In the genomic region with DNA sequence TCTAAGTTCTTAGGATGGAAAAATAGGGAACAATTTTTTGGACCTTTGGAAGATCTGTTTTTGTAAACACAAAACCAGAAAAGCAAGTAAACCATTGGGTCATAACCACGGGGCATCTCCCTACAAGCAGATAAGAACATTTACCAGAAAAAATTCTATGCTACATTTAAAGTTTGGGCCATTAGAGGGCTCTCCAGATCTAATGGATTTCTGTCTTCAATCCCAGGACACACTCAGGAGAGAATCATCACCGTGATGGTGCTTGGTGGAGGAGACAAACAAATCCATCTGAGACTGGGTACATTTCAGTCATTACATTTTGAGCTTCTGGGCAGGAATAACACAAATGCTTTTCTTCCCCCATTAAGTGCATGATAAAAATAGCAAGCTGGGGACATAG, we compare ENCODE assay signal across 8 cellular contexts.
DNase-seq lines count a peak whose midpoint lies in the region; ATAC-seq, FAIRE-seq and TF ChIP-seq lines count a peak whose summit lies in the region.

No MANE protein-coding gene starts in this region.

- RAD21 ChIA-PET in GM12878 (lab: Charles Lee; ENCODE audit: unreplicated experiment) = interaction anchor here (1.3 kb wide), 1 partner anchor 53 kb away, joined by 3 read pairs; no protein-coding TSS in a partner anchor

- no TSS peak for BruUV-seq in GM12878 (replicated peaks; lab: Mats Ljungman, UMichigan)

- CTCF ChIA-PET in GM12878 (lab: Yijun Ruan, JAX) = no interaction called here

- H3K79me2 ChIP-seq in Loucy (ENCODE audit: insufficient read depth, low read length) (no peaks in the 10 kb centered on the region), GM12878 (ENCODE audit: control insufficient read depth, insufficient read depth, low read length) (no peaks in the 10 kb centered on the region)

- 0 out of 2 replicates have a peak, but pooled peaks have one; percentile 24 for TF ChIP-seq RAD21 in GM12878 (IDR thresholded peaks at IDR 0.05; ENCODE audit: insufficient read depth, low read depth, low read length)

- POLR2A ChIA-PET in GM12878 (lab: Charles Lee) = no interaction called here

- H3K9me2 ChIP-seq in Loucy (replicated peaks; ENCODE audit: low read depth, low read length) = no peaks in the 10 kb centered on the region

- H3K9me3 ChIP-seq in Loucy (ENCODE audit: insufficient read depth, low read depth, low read length) (no peaks in the 10 kb centered on the region), GM12878 (replicated peaks; ENCODE audit: control insufficient read depth, insufficient read depth, low read length) (no peaks in the 10 kb centered on the region), left lung (no peaks in the 10 kb centered on the region)

- peak; percentile 33; the same call in 1 of the 2 replicates for TF ChIP-seq CTCF in Loucy (conservative IDR thresholded peaks at IDR 0.05; ENCODE audit: low read length)
- TF ChIP-seq CTCF in GM12878 (IDR thresholded peaks at IDR 0.05 in 2 of 3, conservative IDR thresholded peaks at IDR 0.05 in 1 of 3; ENCODE audit: control insufficient read depth in 2 of 3, extremely low read depth in 1 of 3, insufficient read depth in 1 of 3, low read depth in 3 of 3, low read length in 3 of 3) = 0 out of 6 replicates have a peak, but pooled peaks of 1 of the 3 experiments have one; percentile 11
- no peak for TF ChIP-seq CTCF in left lung (IDR thresholded peaks at IDR 0.05)

- H3K36me3 ChIP-seq in Loucy (ENCODE audit: insufficient read depth, low read length) = no peaks in the 10 kb centered on the region
- H3K36me3 ChIP-seq in GM12878 (ENCODE audit: control insufficient read depth in 2 of 2, insufficient read depth in 2 of 2, low read length in 1 of 2) = no peaks in the 10 kb centered on the region
- no peaks in the 10 kb centered on the region for H3K36me3 ChIP-seq in left lung

- TF ChIP-seq EP300 in GM12878 (IDR thresholded peaks at IDR 0.05; ENCODE audit: borderline replicate concordance in 1 of 2, control insufficient read depth in 1 of 2, low read depth in 2 of 2, low read length in 2 of 2) = no peak

- intact Hi-C loops in GM12878 (cut with micrococcal nuclease; ENCODE audit: unreplicated experiment) (no loop called here), left lung (cut with DNase I) (no loop called here), posterior cingulate gyrus (cut with DNase I) (no loop called here)

- ATAC-seq in GM12878 = no peak
- ATAC-seq in left lung = peak; percentile 21
- ATAC-seq in HG03045 (IDR thresholded peaks at IDR 0.05; ENCODE audit: unreplicated experiment) = no peak
- no peak for ATAC-seq in GM19324 (IDR thresholded peaks at IDR 0.05; ENCODE audit: low FRiP score, unreplicated experiment)

- WGBS in GM12878 (ENCODE audit: insufficient coverage, insufficient replicate concordance, low lambda C conversion rate, missing lambda C conversion rate) = 0% methylated on average over 2 of the region's 2 CpGs

- peak; percentile 43 for DNase-seq in DMS153 treated with DMSO at 0.1 percent for 48 hours (lab: John Stamatoyannopoulos, UW; ENCODE audit: unreplicated experiment)
- DNase-seq in GM12878 (ENCODE audit: low read depth, low spot score) = no peak
- no peak for DNase-seq in left lung
- no peak for DNase-seq in posterior cingulate gyrus
- DNase-seq in stimulated activated naive CD4-positive, alpha-beta T cell treated with Interleukin-2 at 50 U/mL for 16 hours (lab: John Stamatoyannopoulos, UW) = no peak

- H4K20me1 ChIP-seq in Loucy (ENCODE audit: insufficient read depth, low read length, poor library complexity, severe bottlenecking) (no peaks in the 10 kb centered on the region), GM12878 (ENCODE audit: control insufficient read depth, insufficient read depth) (no peaks in the 10 kb centered on the region)

- H3K27me3 ChIP-seq in Loucy (ENCODE audit: insufficient read depth, low read length, poor library complexity, severe bottlenecking) (no peaks in the 10 kb centered on the region), GM12878 (replicated peaks in 1 of 2; ENCODE audit: control insufficient read depth in 2 of 2, insufficient read depth in 2 of 2, low read length in 1 of 2) (no peaks in the 10 kb centered on the region), left lung (no peaks in the 10 kb centered on the region)

- H3K4me3 ChIP-seq in Loucy (ENCODE audit: low read length, poor library complexity, severe bottlenecking) = no peak overlapping the region
- no peak overlapping the region for H3K4me3 ChIP-seq in GM12878
- no peak overlapping the region for H3K4me3 ChIP-seq in left lung

- in situ Hi-C loops in GM12878 (cut with MboI) = no loop called here

- no peaks in the 10 kb centered on the region for H3K4me1 ChIP-seq in Loucy (ENCODE audit: insufficient read depth, low read length, poor library complexity, severe bottlenecking)
- no peaks in the 10 kb centered on the region for H3K4me1 ChIP-seq in GM12878 (ENCODE audit: control insufficient read depth, insufficient read depth, low read length)
- no peaks in the 10 kb centered on the region for H3K4me1 ChIP-seq in left lung

- no peak for FAIRE-seq in GM12878 (lab: Jason Lieb, UNC)

- no peak overlapping the region for H3K27ac ChIP-seq in GM12878 (ENCODE audit: control insufficient read depth, insufficient read depth)
- H3K27ac ChIP-seq in left lung = no peak overlapping the region

- H3F3A ChIP-seq in Loucy (ENCODE audit: low read depth) = no peaks in the 10 kb centered on the region

- SMC1A ChIA-PET in GM12878 (lab: Charles Lee; ENCODE audit: uncharacterized antibody, unreplicated experiment) = no interaction called here

- no peak for TF ChIP-seq POLR2A in GM12878 (IDR thresholded peaks at IDR 0.05; ENCODE audit: low read depth, low read length)

- H2AFZ ChIP-seq in Loucy (ENCODE audit: low read length) (no peak overlapping the region), GM12878 (ENCODE audit: control insufficient read depth, low read depth, low read length) (no peak overlapping the region)

- H3K4me2 ChIP-seq in Loucy (ENCODE audit: low read depth, low read length, poor library complexity, severe bottlenecking) (no peak overlapping the region), GM12878 (ENCODE audit: control insufficient read depth, insufficient read depth) (no peak overlapping the region)

- no peak overlapping the region for H3K9ac ChIP-seq in Loucy (ENCODE audit: low read depth, low read length, poor library complexity, severe bottlenecking)
- no peak overlapping the region for H3K9ac ChIP-seq in GM12878 (ENCODE audit: control insufficient read depth, insufficient read depth, low read length)

TF ChIP-seq in GM12878, 131 proteins besides CTCF, POLR2A, EP300 and RAD21:
- no peak for TF ChIP-seq HCFC1 (IDR thresholded peaks at IDR 0.05; ENCODE audit: low read length)
- no peak for TF ChIP-seq RBBP5 (conservative IDR thresholded peaks at IDR 0.05)
- TF ChIP-seq, protein P1, sequence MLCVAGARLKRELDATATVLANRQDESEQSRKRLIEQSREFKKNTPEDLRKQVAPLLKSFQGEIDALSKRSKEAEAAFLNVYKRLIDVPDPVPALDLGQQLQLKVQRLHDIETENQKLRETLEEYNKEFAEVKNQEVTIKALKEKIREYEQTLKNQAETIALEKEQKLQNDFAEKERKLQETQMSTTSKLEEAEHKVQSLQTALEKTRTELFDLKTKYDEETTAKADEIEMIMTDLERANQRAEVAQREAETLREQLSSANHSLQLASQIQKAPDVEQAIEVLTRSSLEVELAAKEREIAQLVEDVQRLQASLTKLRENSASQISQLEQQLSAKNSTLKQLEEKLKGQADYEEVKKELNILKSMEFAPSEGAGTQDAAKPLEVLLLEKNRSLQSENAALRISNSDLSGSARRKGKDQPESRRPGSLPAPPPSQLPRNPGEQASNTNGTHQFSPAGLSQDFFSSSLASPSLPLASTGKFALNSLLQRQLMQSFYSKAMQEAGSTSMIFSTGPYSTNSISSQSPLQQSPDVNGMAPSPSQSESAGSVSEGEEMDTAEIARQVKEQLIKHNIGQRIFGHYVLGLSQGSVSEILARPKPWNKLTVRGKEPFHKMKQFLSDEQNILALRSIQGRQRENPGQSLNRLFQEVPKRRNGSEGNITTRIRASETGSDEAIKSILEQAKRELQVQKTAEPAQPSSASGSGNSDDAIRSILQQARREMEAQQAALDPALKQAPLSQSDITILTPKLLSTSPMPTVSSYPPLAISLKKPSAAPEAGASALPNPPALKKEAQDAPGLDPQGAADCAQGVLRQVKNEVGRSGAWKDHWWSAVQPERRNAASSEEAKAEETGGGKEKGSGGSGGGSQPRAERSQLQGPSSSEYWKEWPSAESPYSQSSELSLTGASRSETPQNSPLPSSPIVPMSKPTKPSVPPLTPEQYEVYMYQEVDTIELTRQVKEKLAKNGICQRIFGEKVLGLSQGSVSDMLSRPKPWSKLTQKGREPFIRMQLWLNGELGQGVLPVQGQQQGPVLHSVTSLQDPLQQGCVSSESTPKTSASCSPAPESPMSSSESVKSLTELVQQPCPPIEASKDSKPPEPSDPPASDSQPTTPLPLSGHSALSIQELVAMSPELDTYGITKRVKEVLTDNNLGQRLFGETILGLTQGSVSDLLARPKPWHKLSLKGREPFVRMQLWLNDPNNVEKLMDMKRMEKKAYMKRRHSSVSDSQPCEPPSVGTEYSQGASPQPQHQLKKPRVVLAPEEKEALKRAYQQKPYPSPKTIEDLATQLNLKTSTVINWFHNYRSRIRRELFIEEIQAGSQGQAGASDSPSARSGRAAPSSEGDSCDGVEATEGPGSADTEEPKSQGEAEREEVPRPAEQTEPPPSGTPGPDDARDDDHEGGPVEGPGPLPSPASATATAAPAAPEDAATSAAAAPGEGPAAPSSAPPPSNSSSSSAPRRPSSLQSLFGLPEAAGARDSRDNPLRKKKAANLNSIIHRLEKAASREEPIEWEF (IDR thresholded peaks at IDR 0.05; ENCODE audit: insufficient replicate concordance, low read depth, low read length) = no peak
- TF ChIP-seq, protein P2, sequence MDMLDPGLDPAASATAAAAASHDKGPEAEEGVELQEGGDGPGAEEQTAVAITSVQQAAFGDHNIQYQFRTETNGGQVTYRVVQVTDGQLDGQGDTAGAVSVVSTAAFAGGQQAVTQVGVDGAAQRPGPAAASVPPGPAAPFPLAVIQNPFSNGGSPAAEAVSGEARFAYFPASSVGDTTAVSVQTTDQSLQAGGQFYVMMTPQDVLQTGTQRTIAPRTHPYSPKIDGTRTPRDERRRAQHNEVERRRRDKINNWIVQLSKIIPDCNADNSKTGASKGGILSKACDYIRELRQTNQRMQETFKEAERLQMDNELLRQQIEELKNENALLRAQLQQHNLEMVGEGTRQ (IDR thresholded peaks at IDR 0.05; ENCODE audit: borderline replicate concordance, low read depth, low read length) = no peak
- TF ChIP-seq ZNF384 (IDR thresholded peaks at IDR 0.05; ENCODE audit: borderline replicate concordance, low read depth, low read length) = no peak
- TF ChIP-seq PAX5 (IDR thresholded peaks at IDR 0.05; ENCODE audit: borderline replicate concordance, low read depth, low read length) = no peak
- no peak for TF ChIP-seq TCF12 (IDR thresholded peaks at IDR 0.05; ENCODE audit: low read depth, low read length)
- TF ChIP-seq STAT3 (IDR thresholded peaks at IDR 0.05; ENCODE audit: low read depth, low read length) = no peak
- no peak for TF ChIP-seq PML (IDR thresholded peaks at IDR 0.05; ENCODE audit: low read length)
- no peak for TF ChIP-seq ZNF274 (IDR thresholded peaks at IDR 0.05; ENCODE audit: insufficient read depth, insufficient read length)
- TF ChIP-seq FOS (IDR thresholded peaks at IDR 0.05; ENCODE audit: borderline replicate concordance, extremely low read depth, insufficient read length) = no peak
